ENCODE assay signal across 1 cellular context in the genomic region with DNA sequence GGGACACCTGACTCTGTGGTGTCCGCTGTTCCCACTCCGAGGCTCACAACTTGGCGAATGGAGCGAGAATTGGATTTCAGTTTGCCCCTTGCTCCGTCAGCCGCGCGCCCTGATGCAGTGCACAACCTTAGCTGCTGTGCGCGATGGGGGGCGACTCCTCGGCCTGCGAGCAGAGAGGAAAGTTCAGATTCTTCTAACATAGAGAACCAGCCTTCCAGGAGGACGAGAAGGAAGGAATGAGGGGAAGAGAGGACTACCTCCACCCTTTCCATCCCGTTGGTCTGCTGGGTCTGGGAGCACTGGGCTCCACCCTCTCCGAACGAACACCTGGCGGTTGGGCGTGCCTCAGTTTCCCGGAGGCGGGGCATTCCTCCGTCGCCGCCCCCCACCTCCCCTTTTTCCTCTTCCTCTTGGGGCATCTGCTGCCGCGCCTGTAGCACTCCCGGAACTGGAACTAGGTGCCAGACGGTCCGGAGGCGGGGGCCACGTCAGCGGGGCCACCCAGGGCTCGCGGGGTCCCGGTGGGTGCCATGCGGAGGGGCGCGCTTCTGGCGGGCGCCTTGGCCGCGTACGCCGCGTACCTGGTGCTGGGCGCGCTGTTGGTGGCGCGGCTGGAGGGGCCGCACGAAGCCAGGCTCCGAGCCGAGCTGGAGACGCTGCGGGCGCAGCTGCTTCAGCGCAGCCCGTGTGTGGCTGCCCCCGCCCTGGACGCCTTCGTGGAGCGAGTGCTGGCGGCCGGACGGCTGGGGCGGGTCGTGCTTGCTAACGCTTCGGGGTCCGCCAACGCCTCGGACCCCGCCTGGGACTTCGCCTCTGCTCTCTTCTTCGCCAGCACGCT.
TF ChIP-seq lines count a peak whose summit lies in the region.

A gene (plus strand): TSS at position 425 of the 838 bp plus-strand sequence. CDS start 106 bp downstream, at position 531.

TF ChIP-seq in K562, 482 proteins besides CTCF, POLR2A, EP300 and RAD21:
- no peak for TF ChIP-seq BMI1 (IDR thresholded peaks at IDR 0.05; ENCODE audit: low read length)
- TF ChIP-seq FOXP1 (CRISPR knock-in tag; IDR thresholded peaks at IDR 0.05) = no peak
- no peak for TF ChIP-seq TBP (optimal IDR thresholded peaks at IDR 0.05; ENCODE audit: low read depth, low read length)
- no peak for TF ChIP-seq CBX1 (IDR thresholded peaks at IDR 0.05; ENCODE audit: low read depth)
- no peak for TF ChIP-seq ZNF507 (tag; conservative IDR thresholded peaks at IDR 0.05)
- peak; percentile 26 for TF ChIP-seq PCBP1 (IDR thresholded peaks at IDR 0.05; ENCODE audit: low read depth, low read length, poor library complexity, severe bottlenecking)
- TF ChIP-seq ZNF589 (CRISPR knock-in tag; IDR thresholded peaks at IDR 0.05; ENCODE audit: low read depth) = no peak
- TF ChIP-seq, protein P1, sequence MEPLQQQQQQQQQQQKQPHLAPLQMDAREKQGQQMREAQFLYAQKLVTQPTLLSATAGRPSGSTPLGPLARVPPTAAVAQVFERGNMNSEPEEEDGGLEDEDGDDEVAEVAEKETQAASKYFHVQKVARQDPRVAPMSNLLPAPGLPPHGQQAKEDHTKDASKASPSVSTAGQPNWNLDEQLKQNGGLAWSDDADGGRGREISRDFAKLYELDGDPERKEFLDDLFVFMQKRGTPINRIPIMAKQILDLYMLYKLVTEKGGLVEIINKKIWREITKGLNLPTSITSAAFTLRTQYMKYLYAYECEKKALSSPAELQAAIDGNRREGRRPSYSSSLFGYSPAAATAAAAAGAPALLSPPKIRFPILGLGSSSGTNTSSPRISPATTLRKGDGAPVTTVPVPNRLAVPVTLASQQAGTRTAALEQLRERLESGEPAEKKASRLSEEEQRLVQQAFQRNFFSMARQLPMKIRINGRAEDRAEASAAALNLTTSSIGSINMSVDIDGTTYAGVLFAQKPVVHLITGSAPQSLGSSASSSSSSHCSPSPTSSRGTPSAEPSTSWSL (CRISPR knock-in tag; IDR thresholded peaks at IDR 0.05; ENCODE audit: borderline replicate concordance) = no peak
- TF ChIP-seq NCOA2 (IDR thresholded peaks at IDR 0.05; ENCODE audit: partially characterized antibody in 2 of 2) = no peak
- TF ChIP-seq CHD1 (IDR thresholded peaks at IDR 0.05; ENCODE audit: low read length) = no peak
- TF ChIP-seq ZNF695 (CRISPR knock-in tag; IDR thresholded peaks at IDR 0.05) = no peak
- TF ChIP-seq NFXL1 (CRISPR knock-in tag; IDR thresholded peaks at IDR 0.05) = no peak
- TF ChIP-seq HLTF (IDR thresholded peaks at IDR 0.05) = no peak
- TF ChIP-seq HNRNPLL (IDR thresholded peaks at IDR 0.05; ENCODE audit: low read depth, low read length, poor library complexity, severe bottlenecking) = no peak
- no peak for TF ChIP-seq RHOXF2B (CRISPR knock-in tag; conservative IDR thresholded peaks at IDR 0.05)
- TF ChIP-seq POLR2G (IDR thresholded peaks at IDR 0.05; ENCODE audit: low read depth, low read length) = peak; percentile 27; the same call in 1 of the 2 replicates
- no peak for TF ChIP-seq SIX5 (IDR thresholded peaks at IDR 0.05; ENCODE audit: borderline replicate concordance in 1 of 2, insufficient read depth in 1 of 2, low read depth in 1 of 2, low read length in 2 of 2)
- TF ChIP-seq ZC3H11A (IDR thresholded peaks at IDR 0.05; ENCODE audit: low read depth, low read length) = no peak
- TF ChIP-seq RBFOX2 (IDR thresholded peaks at IDR 0.05; ENCODE audit: low read depth, low read length) = peak; percentile 54
- TF ChIP-seq ELF4 (CRISPR knock-in tag; IDR thresholded peaks at IDR 0.05) = no peak
- no peak for TF ChIP-seq ZNF282 (CRISPR knock-in tag; IDR thresholded peaks at IDR 0.05)
